In genomic region chr2:181891966-181892794, GRCh38 we compare ENCODE assay signal across 8 cellular contexts. TPM values are rescaled to one million over a fixed set of nuclear protein-coding genes. Genes with fewer than 3 reads are reported as not detected.
DNase-seq lines count a peak whose midpoint lies in the region; ATAC-seq and TF ChIP-seq lines count a peak whose summit lies in the region.

No MANE protein-coding gene starts in this region.

- CTCF ChIA-PET in activated CD8-positive, alpha-beta T cell treated with anti-CD3 and anti-CD28 coated beads, Interleukin-2, amount 10 ng/mL, durations not matched to agents 7 days and 5 days (lab: Charles Lee): interaction anchor here (0.6 to 2.3 kb wide), 10 partner anchors 8 to 177 kb away, joined by 3 to 10 read pairs (median 4); no protein-coding TSS in a partner anchor

- peak; percentile 46 for TF ChIP-seq POLR2A in GM19099 (IDR thresholded peaks at IDR 0.05; ENCODE audit: extremely low read depth, insufficient read length, low read depth)

- H3K27me3 ChIP-seq in effector memory CD4-positive, alpha-beta T cell (replicated peaks; ENCODE audit: control insufficient read depth, insufficient read depth, low read length, poor library complexity, severe bottlenecking): no peaks in the 10 kb centered on the region

- TF ChIP-seq CTCF in C4-2B (conservative IDR thresholded peaks at IDR 0.05): no peak

- H3K4me1 Mint-ChIP-seq in activated CD8-positive, alpha-beta T cell treated with anti-CD3 and anti-CD28 coated beads, Interleukin-2, amount 10 ng/mL, durations not matched to agents 7 days and 5 days (ENCODE audit: low read depth): peaks cover 39% of the 10 kb centered on the region

- H3K36me3 ChIP-seq in effector memory CD4-positive, alpha-beta T cell (ENCODE audit: control insufficient read depth, insufficient read depth, low read length): no peaks in the 10 kb centered on the region

- H3K9me3 ChIP-seq in effector memory CD4-positive, alpha-beta T cell (ENCODE audit: control insufficient read depth, low read length): no peaks in the 10 kb centered on the region

- H3K27ac Mint-ChIP-seq in activated CD8-positive, alpha-beta T cell treated with anti-CD3 and anti-CD28 coated beads, Interleukin-2, amount 10 ng/mL, durations not matched to agents 7 days and 5 days: peak overlapping the region; percentile 93

- ATAC-seq in HG03354 (IDR thresholded peaks at IDR 0.05; ENCODE audit: poor library complexity, severe bottlenecking, unreplicated experiment): peak; percentile 71
- ATAC-seq in activated CD8-positive, alpha-beta T cell treated with anti-CD3 and anti-CD28 coated beads, Interleukin-2, amount 10 ng/mL, durations not matched to agents 7 days and 5 days: peak; percentile 72

- H3K4me3 ChIP-seq in effector memory CD4-positive, alpha-beta T cell (ENCODE audit: insufficient read depth, low read depth, low read length, poor library complexity, severe bottlenecking): peak overlapping the region; percentile 87

- DNase-seq in NCI-H69 (lab: John Stamatoyannopoulos, UW) (peak; percentile 86), mesenteric fat pad (ENCODE audit: low spot score) (peak; percentile 92)
- peak; percentile 75 for DNase-seq in activated CD8-positive, alpha-beta T cell treated with anti-CD3 and anti-CD28 coated beads, Interleukin-2, amount 10 ng/mL, durations not matched to agents 7 days and 5 days
- DNase-seq in effector memory CD4-positive, alpha-beta T cell: peak; percentile 10 to 36 (median 18)
- peak; percentile 29 to 37 for DNase-seq in stimulated activated CD8-positive, alpha-beta memory T cell treated with anti-CD3 and anti-CD28 coated beads, Interleukin-2, amount 100 ng/mL, for 1 hour (ENCODE audit: low read depth in 2 of 2)

- H3K27me3 Mint-ChIP-seq in activated CD8-positive, alpha-beta T cell treated with anti-CD3 and anti-CD28 coated beads, Interleukin-2, amount 10 ng/mL, durations not matched to agents 7 days and 5 days (ENCODE audit: low read depth): peaks cover 17% of the 10 kb centered on the region

- H3K27ac ChIP-seq in C4-2B: peak overlapping the region; percentile 95
- peak overlapping the region; percentile 48 for H3K27ac ChIP-seq in effector memory CD4-positive, alpha-beta T cell (ENCODE audit: insufficient read depth, low read length, poor library complexity, severe bottlenecking)

- peaks cover 33% of the 10 kb centered on the region for H3K36me3 Mint-ChIP-seq in activated CD8-positive, alpha-beta T cell treated with anti-CD3 and anti-CD28 coated beads, Interleukin-2, amount 10 ng/mL, durations not matched to agents 7 days and 5 days (ENCODE audit: low read depth)

- H3K4me3 Mint-ChIP-seq in activated CD8-positive, alpha-beta T cell treated with anti-CD3 and anti-CD28 coated beads, Interleukin-2, amount 10 ng/mL, durations not matched to agents 7 days and 5 days: peak overlapping the region; percentile 89

- peaks cover 11% of the 10 kb centered on the region for H3K4me1 ChIP-seq in effector memory CD4-positive, alpha-beta T cell (ENCODE audit: control insufficient read depth, insufficient read depth, low read length, poor library complexity, severe bottlenecking)

- no peaks in the 10 kb centered on the region for H3K9me3 Mint-ChIP-seq in activated CD8-positive, alpha-beta T cell treated with anti-CD3 and anti-CD28 coated beads, Interleukin-2, amount 10 ng/mL, durations not matched to agents 7 days and 5 days (ENCODE audit: insufficient read depth)

- POLR2A ChIA-PET in activated CD8-positive, alpha-beta T cell treated with anti-CD3 and anti-CD28 coated beads, Interleukin-2, amount 10 ng/mL, durations not matched to agents 7 days and 5 days (lab: Charles Lee): interaction anchor here (0.7 to 1.4 kb wide), 4 partner anchors 8 to 911 kb away, joined by 3 to 4 read pairs (median 4); no protein-coding TSS in a partner anchor

RNA-seq across cellular contexts. Expression of gene ITPRID2, which starts 0.7 kb away (rescaled TPM):
- 10 to 100 TPM; 53.4 to 63.8 TPM for total RNA-seq in activated CD8-positive, alpha-beta T cell treated with anti-CD3 and anti-CD28 coated beads, Interleukin-2, amount 10 ng/mL, durations not matched to agents 7 days and 5 days
- 119 TPM for total RNA-seq in mesenteric fat pad

Comparison
In these comparisons a context has a peak if more than half of its experiments do, and no peak if none do; other contexts are left out.
1. Peak in every context shown above with its lines: DNase-seq, ATAC-seq, H3K4me3 ChIP-seq and H3K27ac ChIP-seq.
2. DNase-seq: peak in every context shown above with its lines; median percentile 92 in mesenteric fat pad; 86 in NCI-H69; 75 in activated CD8-positive, alpha-beta T cell treated with anti-CD3 and anti-CD28 coated beads, Interleukin-2, amount 10 ng/mL, durations not matched to agents 7 days and 5 days; 33 in stimulated activated CD8-positive, alpha-beta memory T cell treated with anti-CD3 and anti-CD28 coated beads, Interleukin-2, amount 100 ng/mL, for 1 hour; 18 in effector memory CD4-positive, alpha-beta T cell.